ENCODE assay signal across 26 cellular contexts in genomic region chr11:11512929-11513328, GRCh38.
"Had no signal": no experiment of that assay in that cellular context is flagged by ENCODE, and none has a peak within 500 bp of the region (broad histone marks: within the 10 kb centered on the region; RNA-seq: fewer than 3 reads in every experiment).

No MANE protein-coding gene starts in this region.

- ATAC-seq: activated CD4-positive, CD25-positive, alpha-beta regulatory T cell treated with anti-CD3 and anti-CD28 coated beads, Interleukin-2, amount 50 U/mL, for 24 hours; body of pancreas; left lobe of liver; lower lobe of right lung; T-cell had no signal

- H3K27ac ChIP-seq: body of pancreas, cardiac muscle cell, colonic mucosa, lower lobe of right lung, spleen, suprapubic skin, tibial artery, upper lobe of right lung, WERI-Rb-1 had no signal

- H3K4me1 ChIP-seq: colonic mucosa, spleen, upper lobe of right lung had no signal

- H3K27me3 ChIP-seq: body of pancreas, cardiac muscle cell, colonic mucosa, dorsolateral prefrontal cortex, heart left ventricle, spleen, suprapubic skin, tibial artery, upper lobe of right lung had no signal

- H3K4me3 ChIP-seq: body of pancreas, cardiac muscle cell, colonic mucosa, dorsolateral prefrontal cortex, heart left ventricle, lower lobe of right lung, spleen, suprapubic skin, tibial artery, upper lobe of right lung had no signal

- H3K9me3 ChIP-seq: body of pancreas, colonic mucosa, heart left ventricle, lower lobe of right lung, spleen, suprapubic skin, tibial artery, upper lobe of right lung had no signal

- DNase-seq: activated CD4-positive, alpha-beta T cell treated with anti-CD3 and anti-CD28 coated beads for 48 hours; activated CD4-positive, alpha-beta T cell treated with anti-CD3 and anti-CD28 coated beads, Interleukin-2, amount 50 U/mL, for 48 hours; activated CD8-positive, alpha-beta memory T cell treated with anti-CD3 and anti-CD28 coated beads for 24 hours; activated effector memory CD4-positive, alpha-beta T cell treated with Interleukin-2 at 50 U/mL for 16 hours; activated naive CD4-positive, alpha-beta T cell treated with Interleukin-2 at 50 U/mL for 16 hours; aorta; body of pancreas; cerebellar nuclear complex; dorsolateral prefrontal cortex; effector memory CD4-positive, alpha-beta T cell; heart left ventricle; kidney glomerular epithelial cell; lower lobe of right lung; mesendoderm; retina; spleen; stimulated activated naive CD4-positive, alpha-beta T cell; T-cell; tibial artery; upper lobe of right lung; WERI-Rb-1 had no signal

- H3K36me3 ChIP-seq: cardiac muscle cell, colonic mucosa, heart left ventricle, lower lobe of right lung, spleen, suprapubic skin, tibial artery, upper lobe of right lung, WERI-Rb-1 had no signal
